In genomic region chr12:76080017-76080728, GRCh38 we compare ENCODE assay signal across 1 cellular context.
TF ChIP-seq lines count a peak whose summit lies in the region.

No MANE protein-coding gene starts in this region.

TF ChIP-seq in IMR-90, 13 proteins besides CTCF, POLR2A, EP300 and RAD21:
- TF ChIP-seq MAFK (IDR thresholded peaks at IDR 0.05; ENCODE audit: low read depth, low read length), result no peak
- no peak for TF ChIP-seq MXI1 (IDR thresholded peaks at IDR 0.05; ENCODE audit: borderline replicate concordance, low read depth, low read length)
- TF ChIP-seq CHD1 (IDR thresholded peaks at IDR 0.05; ENCODE audit: low read depth, low read length), result no peak
- TF ChIP-seq FOS (IDR thresholded peaks at IDR 0.05; ENCODE audit: low read depth, low read length), result 0 out of 2 replicates have a peak, but pooled peaks have one; percentile 8
- TF ChIP-seq ELK1 (IDR thresholded peaks at IDR 0.05; ENCODE audit: borderline replicate concordance, low read depth, low read length), result no peak
- TF ChIP-seq MAZ (IDR thresholded peaks at IDR 0.05; ENCODE audit: borderline replicate concordance, low read depth, low read length), result no peak
- peak; percentile 58; the same call in 1 of the 2 replicates for TF ChIP-seq CEBPB (IDR thresholded peaks at IDR 0.05; ENCODE audit: low read depth, low read length)
- TF ChIP-seq SMC3 (IDR thresholded peaks at IDR 0.05; ENCODE audit: low read depth, low read length), result no peak
- no peak for TF ChIP-seq BHLHE40 (IDR thresholded peaks at IDR 0.05; ENCODE audit: low read depth, low read length)
- no peak for TF ChIP-seq USF2 (IDR thresholded peaks at IDR 0.05; ENCODE audit: low read depth, low read length)
